In the genomic region with DNA sequence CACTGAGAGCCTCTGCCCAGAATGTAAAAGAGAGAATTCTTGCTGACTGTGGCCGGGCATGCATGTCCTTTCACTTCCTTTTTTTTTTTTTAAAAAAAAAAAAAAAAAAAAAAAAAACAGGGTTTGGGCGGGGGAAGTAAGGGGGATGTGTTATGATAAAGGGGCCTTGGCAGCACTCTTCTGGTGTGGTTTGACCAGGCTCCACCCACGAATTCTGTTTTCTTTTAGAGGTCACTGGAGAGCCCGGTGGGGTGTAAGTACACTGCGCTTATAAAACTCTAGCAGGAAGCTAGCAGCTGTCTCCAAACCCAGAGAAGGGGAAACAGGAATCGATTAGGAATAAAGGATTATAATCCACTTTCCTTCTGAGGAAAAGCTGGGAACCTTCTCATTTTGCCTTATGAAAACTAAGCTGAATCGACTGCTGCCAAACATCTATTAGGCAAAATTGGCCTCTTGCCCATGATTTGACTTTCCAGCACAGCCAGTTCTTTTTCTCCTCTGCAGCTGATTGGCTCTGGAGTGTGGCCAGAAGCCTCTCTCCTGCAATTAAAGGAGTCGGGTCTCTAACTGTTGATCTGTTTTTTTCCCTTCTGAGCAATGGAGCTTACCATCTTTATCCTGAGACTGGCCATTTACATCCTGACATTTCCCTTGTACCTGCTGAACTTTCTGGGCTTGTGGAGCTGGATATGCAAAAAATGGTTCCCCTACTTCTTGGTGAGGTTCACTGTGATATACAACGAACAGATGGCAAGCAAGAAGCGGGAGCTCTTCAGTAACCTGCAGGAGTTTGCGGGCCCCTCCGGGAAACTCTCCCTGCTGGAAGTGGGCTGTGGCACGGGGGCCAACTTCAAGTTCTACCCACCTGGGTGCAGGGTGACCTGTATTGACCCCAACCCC, we compare ENCODE assay signal across 8 cellular contexts. TPM values are rescaled to one million over a fixed set of nuclear protein-coding genes. Genes with fewer than 3 reads are reported as not detected.
A peak's percentile ranks its signal among the peaks of the same experiment; 100 is the strongest.
DNase-seq lines count a peak whose midpoint lies in the region.

No MANE protein-coding gene starts in this region.

- H3K36me3 ChIP-seq in skeletal muscle satellite cell (ENCODE audit: insufficient read depth, low read length) = no peaks in the 10 kb centered on the region

- no peaks in the 10 kb centered on the region for H3K27me3 ChIP-seq in skeletal muscle satellite cell (ENCODE audit: control insufficient read depth, insufficient read depth, low read length)

- DNase-seq in activated gamma-delta T cell treated with Interleukin-2 at 50 U/mL for 16 hours (peak; percentile 46), activated gamma-delta T cell (lab: John Stamatoyannopoulos, UW) (no peak), HCEC 1CT (peak; percentile 97), LHCN-M2 (ENCODE audit: low read depth) (peak; percentile 97), RPMI8226 (peak; percentile 96), cerebellar nuclear complex (lab: John Stamatoyannopoulos, UW) (peak; percentile 86 to 90), iris pigment epithelial cell (ENCODE audit: low read depth) (peak; percentile 95)

- H3K9ac ChIP-seq in skeletal muscle satellite cell (ENCODE audit: low read depth, low read length) = peak overlapping the region; percentile 75

- H3K4me2 ChIP-seq in skeletal muscle satellite cell (ENCODE audit: low read length) = peak overlapping the region; percentile 78

- peak overlapping the region; percentile 66 for H3K4me3 ChIP-seq in skeletal muscle satellite cell (ENCODE audit: low read length)

- H3K9me3 ChIP-seq in skeletal muscle satellite cell (replicated peaks; ENCODE audit: low read length) = no peaks in the 10 kb centered on the region

- H3K4me1 ChIP-seq in skeletal muscle satellite cell (ENCODE audit: control insufficient read depth, insufficient read depth, low read length) = peaks cover 30% of the 10 kb centered on the region

RNA-seq across cellular contexts. Expression of gene HIGD1C, which starts 27.7 kb away (rescaled TPM):
- total RNA-seq in LHCN-M2 (2014; rRNA removed) = not detected in 2 replicates
- not detected for polyA plus RNA-seq in LHCN-M2 (2012)
- total RNA-seq in skeletal muscle satellite cell (2012; rRNA removed) = not detected in 2 replicates
